8 cellular contexts compared by ENCODE assay signal in genomic region chr19:49421039-49421877, GRCh38. TPM values are rescaled to one million over a fixed set of nuclear protein-coding genes. Genes with fewer than 3 reads are reported as not detected.
DNase-seq lines count a peak whose midpoint lies in the region; ATAC-seq and TF ChIP-seq lines count a peak whose summit lies in the region.

No MANE protein-coding gene starts in this region.

- 8% methylated on average over 48 of the region's 48 CpGs for WGBS in prostate gland

- H3K27ac Mint-ChIP-seq in activated T-cell treated with anti-CD3 and anti-CD28 coated beads, Interleukin-2, amount 50 U/mL, for 72 hours: no peak overlapping the region

- H3K36me3 Mint-ChIP-seq in activated T-cell treated with anti-CD3 and anti-CD28 coated beads, Interleukin-2, amount 50 U/mL, for 72 hours (ENCODE audit: insufficient read depth in 2 of 2): no peaks in the 10 kb centered on the region

- H3K27ac ChIP-seq in prostate gland: no peak overlapping the region

- peaks cover 5% of the 10 kb centered on the region for H3K4me1 ChIP-seq in prostate gland (replicated peaks)

- H3K4me3 Mint-ChIP-seq in activated T-cell treated with anti-CD3 and anti-CD28 coated beads, Interleukin-2, amount 50 U/mL, for 72 hours: peak overlapping the region; percentile 79 to 80

- H3K27me3 Mint-ChIP-seq in activated T-cell treated with anti-CD3 and anti-CD28 coated beads, Interleukin-2, amount 50 U/mL, for 72 hours (ENCODE audit: low read depth): peaks cover 82% of the 10 kb centered on the region

- intact Hi-C loops in prostate gland (cut with DNase I): no loop called here

- TF ChIP-seq CTCF in GM10266 (IDR thresholded peaks at IDR 0.05; ENCODE audit: control insufficient read depth, insufficient read depth, low read depth, missing control alignments) (no peak), prostate gland (IDR thresholded peaks at IDR 0.05) (no peak)

- peaks cover 45% of the 10 kb centered on the region for H3K27me3 ChIP-seq in prostate gland (replicated peaks; ENCODE audit: insufficient read depth)

- no peak overlapping the region for H3K4me3 ChIP-seq in prostate gland

- TF ChIP-seq POLR2A in prostate gland (IDR thresholded peaks at IDR 0.05): no peak

- peak; percentile 35 to 49 for ATAC-seq in activated T-cell treated with anti-CD3 and anti-CD28 coated beads, Interleukin-2, amount 50 U/mL, for 72 hours (replicated peaks in 1 of 2)
- ATAC-seq in GM18909 (IDR thresholded peaks at IDR 0.05; ENCODE audit: poor library complexity, unreplicated experiment) (no peak), GM21390 (IDR thresholded peaks at IDR 0.05; ENCODE audit: unreplicated experiment) (no peak)

- DNase-seq in GM10266 (ENCODE audit: extremely low spot score): peak; percentile 21
- peak; percentile 82 for DNase-seq in NCI-H2029 (lab: John Stamatoyannopoulos, UW)
- DNase-seq in activated T-cell treated with anti-CD3 and anti-CD28 coated beads, Interleukin-2, amount 50 U/mL, for 72 hours: peak; percentile 62 to 66
- DNase-seq in glomerular visceral epithelial cell (ENCODE audit: extremely low spot score): peak; percentile 23
- peak; percentile 20 for DNase-seq in prostate gland (ENCODE audit: low spot score)
- no peak for DNase-seq in cortex of kidney (lab: John Stamatoyannopoulos, UW)

- H3K4me1 Mint-ChIP-seq in activated T-cell treated with anti-CD3 and anti-CD28 coated beads, Interleukin-2, amount 50 U/mL, for 72 hours (ENCODE audit: low read depth): peaks cover 44% of the 10 kb centered on the region

- no peaks in the 10 kb centered on the region for H3K9me3 Mint-ChIP-seq in activated T-cell treated with anti-CD3 and anti-CD28 coated beads, Interleukin-2, amount 50 U/mL, for 72 hours

- no peaks in the 10 kb centered on the region for H3K36me3 ChIP-seq in prostate gland

- H3K9me3 ChIP-seq in prostate gland: no peaks in the 10 kb centered on the region

RNA-seq across cellular contexts. Expression of gene PTH2, which starts 2.0 kb away (rescaled TPM):
- not detected for total RNA-seq in activated T-cell treated with anti-CD3 and anti-CD28 coated beads, Interleukin-2, amount 50 U/mL, for 72 hours
- not detected for total RNA-seq in prostate gland

RNA-seq across cellular contexts. Expression of gene GFY, which starts 3.9 kb away (rescaled TPM):
- not detected for total RNA-seq in activated T-cell treated with anti-CD3 and anti-CD28 coated beads, Interleukin-2, amount 50 U/mL, for 72 hours
- total RNA-seq in prostate gland: not detected

RNA-seq across cellular contexts. Expression of gene SLC17A7, which starts 20.1 kb away (rescaled TPM):
- under 1 TPM; 0.42 to 0.74 TPM for total RNA-seq in activated T-cell treated with anti-CD3 and anti-CD28 coated beads, Interleukin-2, amount 50 U/mL, for 72 hours
- total RNA-seq in prostate gland: under 1 TPM; 0.09 to 0.40 TPM

RNA-seq across cellular contexts. Expression of gene PIH1D1, which starts 30.4 kb away (rescaled TPM):
- 100 to 1,000 TPM; 128 to 132 TPM for total RNA-seq in activated T-cell treated with anti-CD3 and anti-CD28 coated beads, Interleukin-2, amount 50 U/mL, for 72 hours
- total RNA-seq in prostate gland: 100 to 1,000 TPM in 1 of 2 donors, 10 to 100 TPM in 1; 93.0 to 123 TPM

RNA-seq across cellular contexts. Expression of gene ALDH16A1, which starts 31.8 kb away (rescaled TPM):
- total RNA-seq in activated T-cell treated with anti-CD3 and anti-CD28 coated beads, Interleukin-2, amount 50 U/mL, for 72 hours: 10 to 100 TPM; 21.8 to 23.4 TPM
- total RNA-seq in prostate gland: 10 to 100 TPM; 24.3 to 42.0 TPM

Comparison
In these comparisons a context has a peak if more than half of its experiments do, and no peak if none do; other contexts are left out.
1. ATAC-seq: peak in activated T-cell treated with anti-CD3 and anti-CD28 coated beads, Interleukin-2, amount 50 U/mL, for 72 hours (2 of 2); none in GM18909 (single experiment) and GM21390 (single experiment).